Comparison of ENCODE assay signal across 19 cellular contexts in the genomic region with DNA sequence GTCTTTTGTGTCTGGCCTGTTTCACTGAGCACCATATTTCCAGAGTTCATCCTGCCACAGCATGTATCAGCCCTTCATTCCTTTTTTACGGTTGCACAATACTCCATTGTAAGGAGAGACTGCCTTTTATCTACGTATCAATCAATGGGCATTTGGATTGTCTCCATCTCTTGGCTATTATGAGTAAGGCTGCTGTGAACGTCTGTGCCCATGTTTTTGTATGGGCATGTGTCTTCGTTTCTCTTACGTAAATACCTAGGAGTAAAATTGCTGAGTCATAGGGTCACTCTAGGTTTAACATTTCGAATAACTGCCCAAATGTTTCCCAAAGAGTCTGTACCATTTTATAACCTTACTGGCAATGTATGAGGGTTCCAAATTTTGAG.
A peak's percentile ranks its signal among the peaks of the same experiment; 100 is the strongest.
DNase-seq lines count a peak whose midpoint lies in the region; ATAC-seq, FAIRE-seq and TF ChIP-seq lines count a peak whose summit lies in the region.
"Had no signal": no experiment of that assay in that cellular context is flagged by ENCODE, and none has a peak within 500 bp of the region (broad histone marks: within the 10 kb centered on the region; RNA-seq: fewer than 3 reads in every experiment).

No MANE protein-coding gene starts in this region.

- DNase-seq in AG10803 (ENCODE audit: low read depth) (peak; percentile 90), M059J (ENCODE audit: low read depth) (peak; percentile 89), bronchial epithelial cell (ENCODE audit: low read depth) (peak; percentile 64), hepatocyte (ENCODE audit: low spot score) (no peak), kidney tubule cell (ENCODE audit: low spot score) (no peak), NCI-H69 (lab: John Stamatoyannopoulos, UW) (no peak)
- DNase-seq: activated CD8-positive, alpha-beta T cell treated with anti-CD3 and anti-CD28 coated beads for 36 hours; DMS153; dorsolateral prefrontal cortex; kidney glomerular epithelial cell; mucosa of descending colon; NCI-H2029; SIG-M5; stimulated activated naive CD8-positive, alpha-beta T cell treated with anti-CD3 and anti-CD28 coated beads, Interleukin-15, amount 100 ng/mL, for 72 hours had no signal

- no peak overlapping the region for H2AFZ ChIP-seq in hepatocyte

- no peaks in the 10 kb centered on the region for H3K79me2 ChIP-seq in hepatocyte

- ATAC-seq in GM18867 (IDR thresholded peaks at IDR 0.05; ENCODE audit: unreplicated experiment) (no peak), HG02588 (IDR thresholded peaks at IDR 0.05; ENCODE audit: unreplicated experiment) (no peak)
- ATAC-seq: activated CD8-positive, alpha-beta T cell treated with anti-CD3 and anti-CD28 coated beads for 36 hours; activated T-helper 17 cell treated with anti-CD3 and anti-CD28 coated beads, Interleukin-2, amount 50 U/mL, for 72 hours; GM23338; mucosa of descending colon; stimulated activated naive CD8-positive, alpha-beta T cell treated with anti-CD3 and anti-CD28 coated beads, Interleukin-15, amount 100 ng/mL, for 72 hours had no signal

- no peaks in the 10 kb centered on the region for H3K9me3 ChIP-seq in hepatocyte (ENCODE audit: low read depth)
- H3K9me3 ChIP-seq: mucosa of descending colon had no signal

- H3K4me1 ChIP-seq in hepatocyte (ENCODE audit: insufficient read depth): peaks cover 5% of the 10 kb centered on the region

- H4K20me1 ChIP-seq in hepatocyte (ENCODE audit: insufficient read depth, poor library complexity, severe bottlenecking): no peaks in the 10 kb centered on the region

- no peak for FAIRE-seq in bronchial epithelial cell (lab: Jason Lieb, UNC)

- H3K9me2 ChIP-seq in hepatocyte (replicated peaks; ENCODE audit: insufficient read depth): no peaks in the 10 kb centered on the region

- no peak for TF ChIP-seq CTCF in AG10803 (conservative IDR thresholded peaks at IDR 0.05; ENCODE audit: low read length)
- TF ChIP-seq CTCF in bronchial epithelial cell (IDR thresholded peaks at IDR 0.05; ENCODE audit: insufficient read depth, low read length, severe bottlenecking): no peak
- no peak for TF ChIP-seq CTCF in hepatocyte (IDR thresholded peaks at IDR 0.05; ENCODE audit: poor library complexity)

- no peaks in the 10 kb centered on the region for H3K27me3 ChIP-seq in bronchial epithelial cell (ENCODE audit: control insufficient read depth, insufficient read depth, low read length)
- peaks cover 4% of the 10 kb centered on the region for H3K27me3 ChIP-seq in hepatocyte

- H3K36me3 ChIP-seq in bronchial epithelial cell (ENCODE audit: control insufficient read depth, insufficient read depth, low read length) (no peaks in the 10 kb centered on the region), hepatocyte (replicated peaks; ENCODE audit: insufficient read depth, low read depth) (no peaks in the 10 kb centered on the region)

- H3K4me3 ChIP-seq in AG10803 (ENCODE audit: low read length): no peak overlapping the region
- H3K4me3 ChIP-seq in bronchial epithelial cell (ENCODE audit: low read depth, low read length): no peak overlapping the region
- H3K4me3 ChIP-seq in hepatocyte: no peak overlapping the region
- H3K4me3 ChIP-seq: dorsolateral prefrontal cortex, GM23338, mucosa of descending colon, smooth muscle cell had no signal

- 73% methylated on average over 6 of the region's 6 CpGs for WGBS in hepatocyte (ENCODE audit: low lambda C conversion rate, missing lambda C conversion rate)

- no peak overlapping the region for H3K4me2 ChIP-seq in hepatocyte
- H3K4me2 ChIP-seq: GM23338, smooth muscle cell had no signal

- peak overlapping the region; percentile 46 for H3K27ac ChIP-seq in hepatocyte
- H3K27ac ChIP-seq: dorsolateral prefrontal cortex had no signal

Comparison
In these comparisons a context has a peak if more than half of its experiments do, and no peak if none do; other contexts are left out.
1. DNase-seq: peak in AG10803 (single experiment), M059J (single experiment) and bronchial epithelial cell (single experiment); none in hepatocyte (single experiment), kidney tubule cell (single experiment) and NCI-H69 (single experiment).